ENCODE assay signal across 8 cellular contexts in the genomic region with DNA sequence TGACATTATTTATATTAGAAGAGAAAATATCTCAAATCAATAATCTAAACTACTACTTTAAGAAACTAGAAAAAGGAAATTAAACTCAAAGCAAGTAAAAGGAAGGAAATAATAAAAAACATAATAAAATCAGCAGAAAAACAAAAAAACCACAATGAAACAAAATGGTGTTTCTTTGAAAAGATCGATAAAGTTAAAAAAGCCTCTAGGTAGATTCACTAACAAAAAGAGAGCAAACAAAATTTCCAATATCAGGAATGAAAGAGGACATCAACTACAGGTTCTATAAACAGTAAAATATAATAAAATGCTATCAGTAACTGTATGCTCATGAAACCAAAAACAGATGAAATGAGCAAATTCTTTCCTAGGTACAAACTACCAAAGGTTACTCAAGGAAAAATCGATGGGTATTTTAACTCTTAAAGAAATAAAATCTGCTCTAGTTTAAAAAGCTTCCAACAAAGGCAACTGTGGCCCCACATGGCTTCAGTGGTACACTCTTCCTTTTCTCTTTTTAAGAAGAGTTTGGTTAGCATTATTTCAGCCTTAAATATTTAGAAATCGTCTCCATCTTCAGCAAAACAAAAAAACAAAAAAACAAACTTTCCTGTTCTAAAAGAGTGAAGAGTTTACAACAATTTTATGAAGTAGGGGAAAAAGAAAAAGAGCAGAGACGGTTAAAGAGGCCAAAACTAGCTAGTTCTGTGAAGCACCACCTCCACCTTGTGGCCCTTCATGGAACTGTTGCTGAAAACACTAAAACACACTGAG.
DNase-seq lines count a peak whose midpoint lies in the region; ATAC-seq and TF ChIP-seq lines count a peak whose summit lies in the region.

No MANE protein-coding gene starts in this region.

- peaks cover 2% of the 10 kb centered on the region for H3K36me3 Mint-ChIP-seq in neural crest cell (ENCODE audit: low read depth)

- H3K9me3 Mint-ChIP-seq in neural crest cell: no peaks in the 10 kb centered on the region

- H2AFZ ChIP-seq in fibroblast of lung (ENCODE audit: low read length): no peak overlapping the region

- H3K36me3 ChIP-seq in fibroblast of lung (ENCODE audit: control insufficient read depth, insufficient read depth, low read length): no peaks in the 10 kb centered on the region
- no peaks in the 10 kb centered on the region for H3K36me3 ChIP-seq in testis (ENCODE audit: low read depth, missing control alignments)

- H3K9ac ChIP-seq in fibroblast of lung (ENCODE audit: insufficient read depth, low read length): no peak overlapping the region

- H3K27ac Mint-ChIP-seq in neural crest cell (ENCODE audit: unreplicated experiment): peak overlapping the region; percentile 85

- no peak overlapping the region for H3K4me3 Mint-ChIP-seq in neural crest cell

- H3K27me3 Mint-ChIP-seq in neural crest cell (ENCODE audit: low read depth): no peaks in the 10 kb centered on the region

- no peak overlapping the region for H3K27ac ChIP-seq in fibroblast of lung (ENCODE audit: insufficient read depth, low read length)
- H3K27ac ChIP-seq in testis: peak overlapping the region in 1 of 2 donors; percentile 7

- TF ChIP-seq CTCF in fibroblast of lung (conservative IDR thresholded peaks at IDR 0.05 in 1 of 2, IDR thresholded peaks at IDR 0.05 in 1 of 2; ENCODE audit: low read depth in 1 of 2, low read length in 2 of 2) (peak; percentile 93 to 95), neural crest cell (conservative IDR thresholded peaks at IDR 0.05) (peak; percentile 99), testis (IDR thresholded peaks at IDR 0.05) (peak; percentile 88 to 95 (median 93))

- peaks cover 11% of the 10 kb centered on the region for H3K4me1 Mint-ChIP-seq in neural crest cell

- no peak overlapping the region for H3K4me2 ChIP-seq in fibroblast of lung (ENCODE audit: extremely low read depth, insufficient read depth, low read length)

- no peaks in the 10 kb centered on the region for H3K27me3 ChIP-seq in fibroblast of lung (ENCODE audit: control insufficient read depth, insufficient read depth, low read length)
- no peaks in the 10 kb centered on the region for H3K27me3 ChIP-seq in testis

- ATAC-seq in GM18870 (IDR thresholded peaks at IDR 0.05; ENCODE audit: unreplicated experiment): no peak

- no peaks in the 10 kb centered on the region for H3K4me1 ChIP-seq in fibroblast of lung (ENCODE audit: control insufficient read depth, extremely low read depth, insufficient read depth, low read length)
- H3K4me1 ChIP-seq in testis: peaks cover 8% of the 10 kb centered on the region

- no peak for TF ChIP-seq POLR2A in testis (IDR thresholded peaks at IDR 0.05)

- H3K79me2 ChIP-seq in fibroblast of lung (ENCODE audit: control insufficient read depth, insufficient read depth, low read length): no peaks in the 10 kb centered on the region

- intact Hi-C loops in testis (cut with DNase I; ENCODE audit: low total_unique reads): loop anchor here (10.0 kb wide), 1 partner anchor 420 kb away; no protein-coding TSS in a partner anchor

- H4K20me1 ChIP-seq in fibroblast of lung (ENCODE audit: control insufficient read depth, extremely low read depth, insufficient read depth, low read length): no peaks in the 10 kb centered on the region

- no peaks in the 10 kb centered on the region for H3K9me3 ChIP-seq in fibroblast of lung (ENCODE audit: control insufficient read depth, insufficient read depth, low read depth, low read length)
- no peaks in the 10 kb centered on the region for H3K9me3 ChIP-seq in testis

- 34 to 37% methylated on average over 4 of the region's 4 CpGs for WGBS in testis, 2 donors

- H3K4me3 ChIP-seq in fibroblast of lung (replicated peaks in 1 of 4; ENCODE audit: control extremely low read depth in 1 of 4, insufficient read depth in 1 of 4, low read depth in 3 of 4, low read length in 4 of 4): no peak overlapping the region
- H3K4me3 ChIP-seq in testis: no peak overlapping the region

- DNase-seq in CMK (ENCODE audit: low read depth) (peak; percentile 35), HS-27A (ENCODE audit: low read depth) (peak; percentile 30), OCI-M2 (lab: John Stamatoyannopoulos, UW; ENCODE audit: unreplicated experiment) (peak; percentile 21), fibroblast of lung (ENCODE audit: low read depth in 2 of 2) (peak; percentile 33 to 71), neural crest cell (ENCODE audit: low read depth, low spot score) (peak; percentile 69), testis (peak; percentile 83)
- DNase-seq in activated T-cell treated with anti-CD3 and anti-CD28 coated beads, Interleukin-2, amount 50 U/mL, for 1 hour: peak; percentile 69

Comparison
In these comparisons a context has a peak if more than half of its experiments do, and no peak if none do; other contexts are left out.
1. DNase-seq: peak in every context shown above with its lines; median percentile 83 in testis; 69 in activated T-cell treated with anti-CD3 and anti-CD28 coated beads, Interleukin-2, amount 50 U/mL, for 1 hour; 69 in neural crest cell; 52 in fibroblast of lung; 35 in CMK; 30 in HS-27A; 21 in OCI-M2.